ENCODE assay signal across 1 cellular context in the genomic region with DNA sequence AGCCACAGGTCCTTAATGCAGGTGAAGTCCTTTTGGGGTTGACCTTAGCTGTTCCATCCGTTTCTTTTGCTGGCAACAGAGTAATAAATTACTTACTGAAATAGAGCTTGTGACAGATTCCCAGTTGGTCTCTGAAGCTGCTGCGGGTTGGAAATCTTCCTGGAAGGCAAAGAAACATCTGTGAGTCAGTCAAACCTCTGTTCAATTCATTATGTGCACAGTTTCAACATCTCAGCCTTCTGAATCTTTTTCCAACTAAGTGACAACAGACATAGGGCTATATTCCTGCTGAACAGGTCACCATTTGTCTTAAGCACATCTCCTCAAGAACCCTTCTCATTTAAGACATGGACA.
TF ChIP-seq lines count a peak whose summit lies in the region.

No MANE protein-coding gene starts in this region.

TF ChIP-seq in IMR-90, 13 proteins besides CTCF, POLR2A, EP300 and RAD21 (continued from another document):
- no peak for TF ChIP-seq SMC3 (IDR thresholded peaks at IDR 0.05; ENCODE audit: low read depth, low read length)
- TF ChIP-seq FOS (IDR thresholded peaks at IDR 0.05; ENCODE audit: low read depth, low read length), result no peak
- TF ChIP-seq CHD1 (IDR thresholded peaks at IDR 0.05; ENCODE audit: low read depth, low read length), result no peak
- TF ChIP-seq, protein P1, sequence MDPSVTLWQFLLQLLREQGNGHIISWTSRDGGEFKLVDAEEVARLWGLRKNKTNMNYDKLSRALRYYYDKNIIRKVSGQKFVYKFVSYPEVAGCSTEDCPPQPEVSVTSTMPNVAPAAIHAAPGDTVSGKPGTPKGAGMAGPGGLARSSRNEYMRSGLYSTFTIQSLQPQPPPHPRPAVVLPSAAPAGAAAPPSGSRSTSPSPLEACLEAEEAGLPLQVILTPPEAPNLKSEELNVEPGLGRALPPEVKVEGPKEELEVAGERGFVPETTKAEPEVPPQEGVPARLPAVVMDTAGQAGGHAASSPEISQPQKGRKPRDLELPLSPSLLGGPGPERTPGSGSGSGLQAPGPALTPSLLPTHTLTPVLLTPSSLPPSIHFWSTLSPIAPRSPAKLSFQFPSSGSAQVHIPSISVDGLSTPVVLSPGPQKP (IDR thresholded peaks at IDR 0.05; ENCODE audit: borderline replicate concordance, low read depth, low read length), result no peak
- TF ChIP-seq, protein P2, sequence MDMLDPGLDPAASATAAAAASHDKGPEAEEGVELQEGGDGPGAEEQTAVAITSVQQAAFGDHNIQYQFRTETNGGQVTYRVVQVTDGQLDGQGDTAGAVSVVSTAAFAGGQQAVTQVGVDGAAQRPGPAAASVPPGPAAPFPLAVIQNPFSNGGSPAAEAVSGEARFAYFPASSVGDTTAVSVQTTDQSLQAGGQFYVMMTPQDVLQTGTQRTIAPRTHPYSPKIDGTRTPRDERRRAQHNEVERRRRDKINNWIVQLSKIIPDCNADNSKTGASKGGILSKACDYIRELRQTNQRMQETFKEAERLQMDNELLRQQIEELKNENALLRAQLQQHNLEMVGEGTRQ (IDR thresholded peaks at IDR 0.05; ENCODE audit: low read depth, low read length), result no peak
- TF ChIP-seq RFX5 (IDR thresholded peaks at IDR 0.05; ENCODE audit: low read depth, low read length), result no peak
- no peak for TF ChIP-seq MAZ (IDR thresholded peaks at IDR 0.05; ENCODE audit: borderline replicate concordance, low read depth, low read length)
- TF ChIP-seq NFE2L2 (IDR thresholded peaks at IDR 0.05; ENCODE audit: low read depth, low read length), result no peak
